Comparison of ENCODE assay signal across 9 cellular contexts in the genomic region with DNA sequence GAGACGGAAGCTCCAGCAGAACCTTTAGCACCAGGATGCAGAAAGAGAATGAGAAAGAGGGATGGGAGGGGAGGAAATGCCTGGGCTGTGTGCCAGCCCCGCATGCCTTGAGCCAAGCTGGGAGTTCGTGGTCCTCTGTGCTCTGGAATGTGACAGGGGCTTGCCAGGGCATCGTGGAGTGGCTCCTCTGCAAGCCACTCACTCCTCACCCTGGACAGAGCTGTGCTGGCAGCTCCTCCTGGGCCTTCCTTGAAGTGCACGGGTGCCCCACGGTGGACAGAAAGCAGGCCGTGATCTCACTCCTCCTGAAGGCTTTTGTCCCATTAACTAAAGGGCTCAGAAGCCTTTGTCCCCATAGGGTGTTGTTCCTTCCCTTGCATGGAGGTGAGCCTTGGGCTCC. TPM values are rescaled to one million over a fixed set of nuclear protein-coding genes. Genes with fewer than 3 reads are reported as not detected.
DNase-seq lines count a peak whose midpoint lies in the region; ATAC-seq and TF ChIP-seq lines count a peak whose summit lies in the region.
"Had no signal": no experiment of that assay in that cellular context is flagged by ENCODE, and none has a peak within 500 bp of the region (broad histone marks: within the 10 kb centered on the region; RNA-seq: fewer than 3 reads in every experiment).

No MANE protein-coding gene starts in this region.

- ATAC-seq in lung (ENCODE audit: insufficient read depth, low FRiP score) (no peak), HG03354 (IDR thresholded peaks at IDR 0.05; ENCODE audit: poor library complexity, severe bottlenecking, unreplicated experiment) (no peak), HG03095 (IDR thresholded peaks at IDR 0.05; ENCODE audit: unreplicated experiment) (no peak), HG02642 (IDR thresholded peaks at IDR 0.05; ENCODE audit: poor library complexity, unreplicated experiment) (no peak)

- 15 to 45% methylated on average over 7 of the region's 7 CpGs for WGBS in lung, 2 donors

- peaks cover 0 to 4% of the 10 kb centered on the region in 2 donors for H3K4me1 ChIP-seq in lung (ENCODE audit: control insufficient read depth in 2 of 2, insufficient read depth in 2 of 2, low read length in 2 of 2)
- peaks cover 14 to 22% of the 10 kb centered on the region in 2 donors for H3K4me1 ChIP-seq in uterus

- H3K27ac ChIP-seq in lung (ENCODE audit: low read depth in 1 of 2, low read length in 1 of 2), result peak overlapping the region in 1 of 2 donors; percentile 12
- H3K27ac ChIP-seq in uterus, result peak overlapping the region; percentile 88 to 89

- no peak for TF ChIP-seq POLR2A in uterus (IDR thresholded peaks at IDR 0.05)

- H3K9me3 ChIP-seq in lung (ENCODE audit: control insufficient read depth in 2 of 2, insufficient read depth in 1 of 2, low read length in 1 of 2) (peaks cover 0 to 5% of the 10 kb centered on the region in 2 donors), uterus (no peaks in the 10 kb centered on the region)

- DNase-seq in GM04503 (ENCODE audit: low read depth) (peak; percentile 47), NCI-H1092 (lab: John Stamatoyannopoulos, UW) (peak; percentile 34), choroid plexus epithelial cell (ENCODE audit: low read depth) (peak; percentile 82), lung (ENCODE audit: low spot score) (peak; percentile 45), uterus (peak; percentile 81 to 86)

- no peaks in the 10 kb centered on the region for H3K27me3 ChIP-seq in lung (ENCODE audit: control insufficient read depth, insufficient read depth)
- H3K27me3 ChIP-seq in uterus, result no peaks in the 10 kb centered on the region

- intact Hi-C loops in uterus (cut with DNase I; ENCODE audit: low total_unique reads), result loop anchor here (2.0 to 5.0 kb wide), 2 partner anchors 47 to 72 kb away; no protein-coding TSS in a partner anchor

- H3K4me3 ChIP-seq in choroid plexus epithelial cell (ENCODE audit: low read depth, low read length) (no peak overlapping the region), lung (no peak overlapping the region), uterus (no peak overlapping the region)

- H3K36me3 ChIP-seq in lung (ENCODE audit: control insufficient read depth in 2 of 2, insufficient read depth in 2 of 2, low read length in 2 of 2), result no peaks in the 10 kb centered on the region
- no peaks in the 10 kb centered on the region for H3K36me3 ChIP-seq in uterus

- peak; percentile 76 for TF ChIP-seq CTCF in choroid plexus epithelial cell (conservative IDR thresholded peaks at IDR 0.05; ENCODE audit: low read depth, low read length)
- TF ChIP-seq CTCF in lung (IDR thresholded peaks at IDR 0.05; ENCODE audit: control extremely low read depth, extremely low read depth), result peak; percentile 21
- peak; percentile 66 to 83 (median 76) for TF ChIP-seq CTCF in uterus (IDR thresholded peaks at IDR 0.05)

RNA-seq across cellular contexts. Expression of gene PRELP, which starts 34.8 kb away (rescaled TPM):
- 10 to 100 TPM in 1 of 2 donors, 1 to 10 TPM in 1; 2.0 to 18.9 TPM for total RNA-seq in lung
- polyA plus RNA-seq in lung, result 10 to 100 TPM in 1 of 2 donors, 1 to 10 TPM in 1; 8.3 to 26.0 TPM
- 100 to 1,000 TPM in 1 of 4 donors, 10 to 100 TPM in 2, 1 to 10 TPM in 1; 6.2 to 117 (median 56.6) TPM for total RNA-seq in uterus
- total RNA-seq: T-helper 2 cell treated with Interferon-gamma antibody and Interleukin-4, amounts not matched to agents 100 ng/mL and 5 ng/mL, for 36 hours had no signal

RNA-seq across cellular contexts. Expression of gene OPTC, which starts 53.2 kb away (rescaled TPM):
- total RNA-seq in lung, result not detected
- not detected for polyA plus RNA-seq in lung
- not detected for total RNA-seq in uterus
- total RNA-seq: T-helper 2 cell treated with Interferon-gamma antibody and Interleukin-4, amounts not matched to agents 100 ng/mL and 5 ng/mL, for 36 hours had no signal

Comparison
In these comparisons a context has a peak if more than half of its experiments do, and no peak if none do; other contexts are left out.
1. CTCF ChIP-seq: peak in every context shown above with its lines; median percentile 76 in uterus; 76 in choroid plexus epithelial cell; 21 in lung.